ENCODE assay signal across 20 cellular contexts in genomic region chr1:88922214-88922613, GRCh38.
"Had no signal": no experiment of that assay in that cellular context is flagged by ENCODE, and none has a peak within 500 bp of the region (broad histone marks: within the 10 kb centered on the region; RNA-seq: fewer than 3 reads in every experiment).

No MANE protein-coding gene starts in this region.

- H3K4me1 Mint-ChIP-seq: activated CD4-positive, alpha-beta T cell treated with anti-CD3 and anti-CD28 coated beads for 36 hours; activated naive CD8-positive, alpha-beta T cell treated with anti-CD3 and anti-CD28 coated beads for 36 hours; brain had no signal

- H3K9me3 ChIP-seq: colonic mucosa had no signal

- DNase-seq: activated CD4-positive, alpha-beta memory T cell treated with anti-CD3 and anti-CD28 coated beads for 36 hours; activated CD4-positive, alpha-beta T cell treated with anti-CD3 and anti-CD28 coated beads for 36 hours; activated gamma-delta T cell; activated naive CD8-positive, alpha-beta T cell treated with anti-CD3 and anti-CD28 coated beads for 36 hours; activated T-cell treated with anti-CD3 and anti-CD28 coated beads, Interleukin-2, amount 50 U/mL, for 48 hours; central memory CD4-positive, alpha-beta T cell; colonic mucosa; foreskin fibroblast; kidney glomerular epithelial cell; left ventricle myocardium superior; mesenchymal stem cell; nucleus accumbens; right cardiac atrium; stimulated activated CD4-positive, alpha-beta T cell treated with anti-CD3 and anti-CD28 coated beads, Interleukin-4, amount 100 ng/mL, for 4 hours; stimulated activated CD8-positive, alpha-beta memory T cell treated with anti-CD3 and anti-CD28 coated beads, Interleukin-4, amount 100 ng/mL, for 48 hours; stimulated activated naive CD4-positive, alpha-beta T cell treated with Interleukin-2 at 50 U/mL for 16 hours; transverse colon had no signal

- H3K4me3 Mint-ChIP-seq: activated CD4-positive, alpha-beta memory T cell treated with anti-CD3 and anti-CD28 coated beads for 36 hours; activated CD4-positive, alpha-beta T cell treated with anti-CD3 and anti-CD28 coated beads for 36 hours; activated naive CD8-positive, alpha-beta T cell treated with anti-CD3 and anti-CD28 coated beads for 36 hours; brain; natural killer cell treated with Interleukin-12 subunit alpha and Interleukin-12 subunit beta and Interleukin-15 and Interleukin-18, amount 100 ng/mL, for 72 hours had no signal

- H3K27me3 Mint-ChIP-seq: activated CD4-positive, alpha-beta memory T cell treated with anti-CD3 and anti-CD28 coated beads for 36 hours; activated CD4-positive, alpha-beta T cell treated with anti-CD3 and anti-CD28 coated beads for 36 hours; activated naive CD8-positive, alpha-beta T cell treated with anti-CD3 and anti-CD28 coated beads for 36 hours; brain; natural killer cell treated with Interleukin-12 subunit alpha and Interleukin-12 subunit beta and Interleukin-15 and Interleukin-18, amount 100 ng/mL, for 72 hours had no signal

- H3K27ac ChIP-seq: colonic mucosa, transverse colon had no signal

- H3K27ac Mint-ChIP-seq: activated CD4-positive, alpha-beta memory T cell treated with anti-CD3 and anti-CD28 coated beads for 36 hours; activated CD4-positive, alpha-beta T cell treated with anti-CD3 and anti-CD28 coated beads for 36 hours; brain; natural killer cell treated with Interleukin-12 subunit alpha and Interleukin-12 subunit beta and Interleukin-15 and Interleukin-18, amount 100 ng/mL, for 72 hours had no signal

- H3K27me3 ChIP-seq: colonic mucosa, transverse colon had no signal

- H3K36me3 ChIP-seq: colonic mucosa had no signal

- H3K4me1 ChIP-seq: colonic mucosa, transverse colon had no signal

- ATAC-seq: activated CD4-positive, alpha-beta T cell treated with anti-CD3 and anti-CD28 coated beads for 36 hours; left ventricle myocardium superior; natural killer cell treated with Interleukin-12 subunit alpha and Interleukin-12 subunit beta and Interleukin-15 and Interleukin-18, amount 100 ng/mL, for 72 hours; right cardiac atrium had no signal

- H3K4me3 ChIP-seq: colonic mucosa, smooth muscle cell, transverse colon had no signal
